ENCODE assay signal across 16 cellular contexts in the genomic region with DNA sequence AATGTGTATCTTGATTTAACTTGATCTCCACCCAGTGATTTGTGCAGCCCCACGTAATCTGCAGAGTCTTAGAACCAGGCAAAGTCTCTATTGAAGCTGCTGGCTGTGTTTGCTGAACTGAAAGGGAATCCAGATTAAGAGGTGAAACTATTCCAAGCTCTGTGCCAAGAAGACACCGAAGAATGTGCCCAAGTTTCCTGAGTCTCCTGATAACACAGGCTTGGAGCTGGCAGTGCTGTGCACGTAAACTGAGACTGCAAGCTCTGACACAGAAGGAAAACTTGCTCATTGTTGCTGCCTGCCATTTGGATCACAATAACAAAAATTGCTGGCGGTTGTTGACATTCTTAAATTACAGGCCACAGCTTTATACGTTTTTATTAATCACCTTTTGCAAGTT.
DNase-seq lines count a peak whose midpoint lies in the region; ATAC-seq and TF ChIP-seq lines count a peak whose summit lies in the region.
"Had no signal": no experiment of that assay in that cellular context is flagged by ENCODE, and none has a peak within 500 bp of the region (broad histone marks: within the 10 kb centered on the region; RNA-seq: fewer than 3 reads in every experiment).

No MANE protein-coding gene starts in this region.

- peaks cover 0 to 2% of the 10 kb centered on the region in 2 donors for H3K9me3 ChIP-seq in left lung
- H3K9me3 ChIP-seq in testis: no peaks in the 10 kb centered on the region

- DNase-seq in NCI-H2227 treated with DMSO at 0.1 percent for 48 hours (lab: John Stamatoyannopoulos, UW) (peak; percentile 9), NCI-H2227 (lab: John Stamatoyannopoulos, UW; ENCODE audit: unreplicated experiment) (no peak), brain microvascular endothelial cell (peak; percentile 6), left lung (no peak), testis (peak; percentile 60), foreskin melanocyte (no peak), GM23338 (ENCODE audit: low spot score) (no peak)
- DNase-seq in effector CD8-positive, alpha-beta T cell (lab: John Stamatoyannopoulos, UW): no peak
- DNase-seq: activated CD8-positive, alpha-beta T cell treated with anti-CD3 and anti-CD28 coated beads, Interleukin-2, amount 10 ng/mL, durations not matched to agents 7 days and 5 days; anterior cingulate cortex; CD8-positive, alpha-beta T cell; H7; MV-4-11; NCI-H2171; stimulated activated CD4-positive, alpha-beta T cell treated with anti-CD3 and anti-CD28 coated beads, Interleukin-15, amount 100 ng/mL, for 24 hours had no signal

- intact Hi-C loops in left lung (cut with DNase I): no loop called here
- intact Hi-C loops in testis (cut with DNase I; ENCODE audit: low total_unique reads): no loop called here

- ATAC-seq in left lung: peak; percentile 88
- no peak for ATAC-seq in GM23338
- ATAC-seq: activated CD8-positive, alpha-beta T cell treated with anti-CD3 and anti-CD28 coated beads, Interleukin-2, amount 10 ng/mL, durations not matched to agents 7 days and 5 days; CD8-positive, alpha-beta T cell had no signal

- H3K79me2 ChIP-seq in GM23338 (replicated peaks; ENCODE audit: insufficient read depth): no peaks in the 10 kb centered on the region
- H3K79me2 ChIP-seq: parathyroid adenoma had no signal

- no peaks in the 10 kb centered on the region for H3K27me3 ChIP-seq in brain microvascular endothelial cell (replicated peaks)
- no peaks in the 10 kb centered on the region for H3K27me3 ChIP-seq in left lung
- H3K27me3 ChIP-seq in testis: no peaks in the 10 kb centered on the region
- H3K27me3 ChIP-seq in GM23338 (ENCODE audit: insufficient read depth): no peaks in the 10 kb centered on the region

- in situ Hi-C loops in brain microvascular endothelial cell (cut with HindIII; ENCODE audit: low pct_ligation_motif_present, low sequenced_read_pairs): no loop called here

- WGBS in testis, 2 donors: 19 to 27% methylated on average over 4 to 5 of the region's 5 CpGs

- no peak overlapping the region for H3K4me3 Mint-ChIP-seq in GM23338
- H3K4me3 Mint-ChIP-seq: activated CD8-positive, alpha-beta T cell treated with anti-CD3 and anti-CD28 coated beads, Interleukin-2, amount 10 ng/mL, durations not matched to agents 7 days and 5 days; CD8-positive, alpha-beta T cell had no signal

- no peaks in the 10 kb centered on the region for H3F3A ChIP-seq in GM23338 (replicated peaks; ENCODE audit: low read depth)

- H2AFZ ChIP-seq in GM23338: no peak overlapping the region
- H2AFZ ChIP-seq: parathyroid adenoma had no signal

- H3K4me2 ChIP-seq in GM23338: no peak overlapping the region

- TF ChIP-seq CTCF in brain microvascular endothelial cell (IDR thresholded peaks at IDR 0.05; ENCODE audit: low read depth, low read length, missing control alignments) (no peak), left lung (IDR thresholded peaks at IDR 0.05) (no peak), testis (IDR thresholded peaks at IDR 0.05) (no peak), GM23338 (conservative IDR thresholded peaks at IDR 0.05; ENCODE audit: low read depth in 2 of 2) (no peak)

- H3K36me3 ChIP-seq in brain microvascular endothelial cell (replicated peaks): no peaks in the 10 kb centered on the region
- H3K36me3 ChIP-seq in left lung: no peaks in the 10 kb centered on the region
- H3K36me3 ChIP-seq in testis (ENCODE audit: low read depth, missing control alignments): no peaks in the 10 kb centered on the region
- no peaks in the 10 kb centered on the region for H3K36me3 ChIP-seq in GM23338 (ENCODE audit: insufficient read depth)

- peaks cover 2% of the 10 kb centered on the region; the same call in 2 of the 3 replicates for H3K9me3 Mint-ChIP-seq in GM23338

- H3K9me2 ChIP-seq in GM23338 (ENCODE audit: insufficient read depth): no peaks in the 10 kb centered on the region

- H3K27ac ChIP-seq in brain microvascular endothelial cell: no peak overlapping the region
- H3K27ac ChIP-seq in left lung: peak overlapping the region in 1 of 2 donors; percentile 30
- no peak overlapping the region for H3K27ac ChIP-seq in testis
- no peak overlapping the region for H3K27ac ChIP-seq in GM23338 (ENCODE audit: low read depth)
- H3K27ac ChIP-seq: parathyroid adenoma had no signal

- no peaks in the 10 kb centered on the region for H3K4me1 ChIP-seq in left lung
- no peaks in the 10 kb centered on the region for H3K4me1 ChIP-seq in testis
- no peaks in the 10 kb centered on the region for H3K4me1 ChIP-seq in GM23338 (ENCODE audit: insufficient read depth)
- H3K4me1 ChIP-seq: parathyroid adenoma had no signal

- no peak for TF ChIP-seq POLR2A in testis (IDR thresholded peaks at IDR 0.05)

- no peaks in the 10 kb centered on the region for H3K27me3 Mint-ChIP-seq in GM23338 (ENCODE audit: insufficient read depth, low read depth, poor library complexity)

- H3K4me3 ChIP-seq in brain microvascular endothelial cell (ENCODE audit: low read depth, low read length) (no peak overlapping the region), left lung (no peak overlapping the region), testis (no peak overlapping the region), GM23338 (no peak overlapping the region)

- peaks cover 3% of the 10 kb centered on the region for H3K4me1 Mint-ChIP-seq in GM23338

- H4K20me1 ChIP-seq in GM23338 (replicated peaks; ENCODE audit: insufficient read depth): no peaks in the 10 kb centered on the region

- no peaks in the 10 kb centered on the region for H3K36me3 Mint-ChIP-seq in GM23338 (ENCODE audit: low read depth)
- H3K36me3 Mint-ChIP-seq: CD8-positive, alpha-beta T cell had no signal

- H3K27ac Mint-ChIP-seq in GM23338: no peak overlapping the region
- H3K27ac Mint-ChIP-seq: activated CD8-positive, alpha-beta T cell treated with anti-CD3 and anti-CD28 coated beads, Interleukin-2, amount 10 ng/mL, durations not matched to agents 7 days and 5 days; CD8-positive, alpha-beta T cell had no signal

TF ChIP-seq in GM23338, 12 proteins besides CTCF, POLR2A, EP300 and RAD21 (continues in another document):
- TF ChIP-seq, protein P1, sequence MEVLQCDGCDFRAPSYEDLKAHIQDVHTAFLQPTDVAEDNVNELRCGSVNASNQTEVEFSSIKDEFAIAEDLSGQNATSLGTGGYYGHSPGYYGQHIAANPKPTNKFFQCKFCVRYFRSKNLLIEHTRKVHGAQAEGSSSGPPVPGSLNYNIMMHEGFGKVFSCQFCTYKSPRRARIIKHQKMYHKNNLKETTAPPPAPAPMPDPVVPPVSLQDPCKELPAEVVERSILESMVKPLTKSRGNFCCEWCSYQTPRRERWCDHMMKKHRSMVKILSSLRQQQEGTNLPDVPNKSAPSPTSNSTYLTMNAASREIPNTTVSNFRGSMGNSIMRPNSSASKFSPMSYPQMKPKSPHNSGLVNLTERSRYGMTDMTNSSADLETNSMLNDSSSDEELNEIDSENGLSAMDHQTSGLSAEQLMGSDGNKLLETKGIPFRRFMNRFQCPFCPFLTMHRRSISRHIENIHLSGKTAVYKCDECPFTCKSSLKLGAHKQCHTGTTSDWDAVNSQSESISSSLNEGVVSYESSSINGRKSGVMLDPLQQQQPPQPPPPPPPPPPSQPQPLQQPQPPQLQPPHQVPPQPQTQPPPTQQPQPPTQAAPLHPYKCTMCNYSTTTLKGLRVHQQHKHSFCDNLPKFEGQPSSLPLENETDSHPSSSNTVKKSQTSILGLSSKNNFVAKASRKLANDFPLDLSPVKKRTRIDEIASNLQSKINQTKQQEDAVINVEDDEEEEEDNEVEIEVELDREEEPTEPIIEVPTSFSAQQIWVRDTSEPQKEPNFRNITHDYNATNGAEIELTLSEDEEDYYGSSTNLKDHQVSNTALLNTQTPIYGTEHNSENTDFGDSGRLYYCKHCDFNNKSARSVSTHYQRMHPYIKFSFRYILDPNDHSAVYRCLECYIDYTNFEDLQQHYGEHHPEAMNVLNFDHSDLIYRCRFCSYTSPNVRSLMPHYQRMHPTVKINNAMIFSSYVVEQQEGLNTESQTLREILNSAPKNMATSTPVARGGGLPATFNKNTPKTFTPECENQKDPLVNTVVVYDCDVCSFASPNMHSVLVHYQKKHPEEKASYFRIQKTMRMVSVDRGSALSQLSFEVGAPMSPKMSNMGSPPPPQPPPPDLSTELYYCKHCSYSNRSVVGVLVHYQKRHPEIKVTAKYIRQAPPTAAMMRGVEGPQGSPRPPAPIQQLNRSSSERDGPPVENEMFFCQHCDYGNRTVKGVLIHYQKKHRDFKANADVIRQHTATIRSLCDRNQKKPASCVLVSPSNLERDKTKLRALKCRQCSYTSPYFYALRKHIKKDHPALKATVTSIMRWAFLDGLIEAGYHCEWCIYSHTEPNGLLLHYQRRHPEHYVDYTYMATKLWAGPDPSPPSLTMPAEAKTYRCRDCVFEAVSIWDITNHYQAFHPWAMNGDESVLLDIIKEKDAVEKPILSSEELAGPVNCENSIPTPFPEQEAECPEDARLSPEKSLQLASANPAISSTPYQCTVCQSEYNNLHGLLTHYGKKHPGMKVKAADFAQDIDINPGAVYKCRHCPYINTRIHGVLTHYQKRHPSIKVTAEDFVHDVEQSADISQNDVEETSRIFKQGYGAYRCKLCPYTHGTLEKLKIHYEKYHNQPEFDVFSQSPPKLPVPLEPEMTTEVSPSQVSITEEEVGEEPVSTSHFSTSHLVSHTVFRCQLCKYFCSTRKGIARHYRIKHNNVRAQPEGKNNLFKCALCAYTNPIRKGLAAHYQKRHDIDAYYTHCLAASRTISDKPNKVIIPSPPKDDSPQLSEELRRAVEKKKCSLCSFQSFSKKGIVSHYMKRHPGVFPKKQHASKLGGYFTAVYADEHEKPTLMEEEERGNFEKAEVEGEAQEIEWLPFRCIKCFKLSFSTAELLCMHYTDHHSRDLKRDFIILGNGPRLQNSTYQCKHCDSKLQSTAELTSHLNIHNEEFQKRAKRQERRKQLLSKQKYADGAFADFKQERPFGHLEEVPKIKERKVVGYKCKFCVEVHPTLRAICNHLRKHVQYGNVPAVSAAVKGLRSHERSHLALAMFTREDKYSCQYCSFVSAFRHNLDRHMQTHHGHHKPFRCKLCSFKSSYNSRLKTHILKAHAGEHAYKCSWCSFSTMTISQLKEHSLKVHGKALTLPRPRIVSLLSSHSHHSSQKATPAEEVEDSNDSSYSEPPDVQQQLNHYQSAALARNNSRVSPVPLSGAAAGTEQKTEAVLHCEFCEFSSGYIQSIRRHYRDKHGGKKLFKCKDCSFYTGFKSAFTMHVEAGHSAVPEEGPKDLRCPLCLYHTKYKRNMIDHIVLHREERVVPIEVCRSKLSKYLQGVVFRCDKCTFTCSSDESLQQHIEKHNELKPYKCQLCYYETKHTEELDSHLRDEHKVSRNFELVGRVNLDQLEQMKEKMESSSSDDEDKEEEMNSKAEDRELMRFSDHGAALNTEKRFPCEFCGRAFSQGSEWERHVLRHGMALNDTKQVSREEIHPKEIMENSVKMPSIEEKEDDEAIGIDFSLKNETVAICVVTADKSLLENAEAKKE (CRISPR knock-in tag; IDR thresholded peaks at IDR 0.05): no peak
- no peak for TF ChIP-seq POLR2AphosphoS5 (IDR thresholded peaks at IDR 0.05; ENCODE audit: low read depth)
- no peak for TF ChIP-seq STAT1 (IDR thresholded peaks at IDR 0.05; ENCODE audit: unreplicated experiment)
- TF ChIP-seq CREB1 (CRISPR knock-in tag; IDR thresholded peaks at IDR 0.05; ENCODE audit: low read depth): no peak
- TF ChIP-seq EZH2phosphoT487 (IDR thresholded peaks at IDR 0.05; ENCODE audit: unreplicated experiment): no peak
- TF ChIP-seq NANOG (IDR thresholded peaks at IDR 0.05; ENCODE audit: borderline replicate concordance): no peak
- no peak for TF ChIP-seq ZNF331 (CRISPR knock-in tag; IDR thresholded peaks at IDR 0.05; ENCODE audit: low read depth)

Comparison
In these comparisons a context has a peak if more than half of its experiments do, and no peak if none do; other contexts are left out.
1. DNase-seq: peak in NCI-H2227 treated with DMSO at 0.1 percent for 48 hours (single experiment), brain microvascular endothelial cell (single experiment) and testis (single experiment); none in NCI-H2227 (single experiment), left lung (0 of 2), effector CD8-positive, alpha-beta T cell (single experiment), foreskin melanocyte (single experiment) and GM23338 (single experiment).